ENCODE assay signal across 1 cellular context in genomic region chr15:25515633-25516032, GRCh38.
TF ChIP-seq lines count a peak whose summit lies in the region.

No MANE protein-coding gene starts in this region.

TF ChIP-seq in H1, 55 proteins besides CTCF, POLR2A, EP300 and RAD21:
- TF ChIP-seq ZNF274 (IDR thresholded peaks at IDR 0.05; ENCODE audit: borderline replicate concordance, extremely low read depth, low read length), result no peak
